In the genomic region with DNA sequence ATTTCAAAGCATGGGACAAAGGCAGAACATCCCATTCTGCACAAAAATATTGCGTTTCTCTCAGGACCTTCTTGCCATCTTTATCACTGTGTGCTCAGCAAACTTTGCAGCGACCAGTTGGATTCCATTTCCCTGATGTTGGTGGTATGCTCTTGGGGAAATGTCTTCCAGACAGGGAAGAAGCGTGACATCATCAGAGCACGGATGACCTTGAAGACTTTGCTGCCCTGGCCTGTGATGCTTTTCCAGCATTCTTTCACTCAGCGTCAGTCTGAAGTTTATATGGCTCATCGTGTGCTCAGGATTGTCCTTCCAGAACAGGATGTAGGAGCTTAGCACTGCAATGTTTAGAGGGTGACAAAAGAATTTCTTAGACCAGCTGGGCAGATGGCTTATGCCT, we compare ENCODE assay signal across 28 cellular contexts.
DNase-seq lines count a peak whose midpoint lies in the region; ATAC-seq, FAIRE-seq and TF ChIP-seq lines count a peak whose summit lies in the region.
"Had no signal": no experiment of that assay in that cellular context is flagged by ENCODE, and none has a peak within 500 bp of the region (broad histone marks: within the 10 kb centered on the region; RNA-seq: fewer than 3 reads in every experiment).

No MANE protein-coding gene starts in this region.

- DNase-seq in AG04450 (ENCODE audit: low read depth, low spot score) (peak; percentile 93), HCEC 1CT (peak; percentile 99), amniotic epithelial cell (ENCODE audit: low read depth) (peak; percentile 93), foreskin fibroblast (peak; percentile 97 to 98), chondrocyte (ENCODE audit: low spot score) (no peak), nephron progenitor cell (no peak), RCC 7860 (ENCODE audit: low spot score) (no peak)
- DNase-seq: activated CD4-positive, alpha-beta T cell treated with anti-CD3 and anti-CD28 coated beads, Interleukin-2, amount 10 ng/mL, durations not matched to agents 24 days and 14 days; activated naive CD4-positive, alpha-beta T cell treated with anti-CD3 and anti-CD28 coated beads for 36 hours; activated T-cell treated with anti-CD3 and anti-CD28 coated beads, Interleukin-2, amount 50 U/mL, for 48 hours; dermis blood vessel endothelial cell; DMS53; heart left ventricle; left colon; NCI-H1092 treated with DMSO at 0.1 percent for 48 hours; NCI-H2029; NCI-H2227 treated with DMSO at 0.1 percent for 48 hours; NCI-H774; psoas muscle; substantia nigra; upper lobe of right lung had no signal

- H3K27ac Mint-ChIP-seq in chondrocyte (ENCODE audit: unreplicated experiment): no peak overlapping the region
- H3K27ac Mint-ChIP-seq in nephron progenitor cell: no peak overlapping the region
- H3K27ac Mint-ChIP-seq: activated CD4-positive, alpha-beta T cell treated with anti-CD3 and anti-CD28 coated beads, Interleukin-2, amount 10 ng/mL, durations not matched to agents 24 days and 14 days; activated naive CD4-positive, alpha-beta T cell treated with anti-CD3 and anti-CD28 coated beads for 36 hours; memory B cell; T-helper 2 cell treated with Interferon-gamma antibody and Interleukin-4, amounts not matched to agents 5 μg/mL and 100 μg/mL, for 36 hours had no signal

- H3K36me3 Mint-ChIP-seq in chondrocyte (ENCODE audit: low read depth): peaks cover 2% of the 10 kb centered on the region
- no peaks in the 10 kb centered on the region for H3K36me3 Mint-ChIP-seq in nephron progenitor cell (ENCODE audit: low read depth)
- H3K36me3 Mint-ChIP-seq: memory B cell had no signal

- H3K27me3 Mint-ChIP-seq in chondrocyte (ENCODE audit: low read depth): no peaks in the 10 kb centered on the region
- H3K27me3 Mint-ChIP-seq in nephron progenitor cell (ENCODE audit: low read depth, poor library complexity): peaks cover 10% of the 10 kb centered on the region

- CTCF ChIA-PET in AG04450 (lab: Charles Lee): no interaction called here

- H3K27me3 ChIP-seq in AG04450 (ENCODE audit: control insufficient read depth, insufficient read depth, low read length): no peaks in the 10 kb centered on the region
- H3K27me3 ChIP-seq: BLaER1, heart left ventricle, upper lobe of right lung had no signal

- ATAC-seq in HG02588 (IDR thresholded peaks at IDR 0.05; ENCODE audit: unreplicated experiment): no peak
- ATAC-seq: GM12878, heart left ventricle, left colon, psoas muscle, upper lobe of right lung had no signal

- TF ChIP-seq CTCF in AG04450 (IDR thresholded peaks at IDR 0.05; ENCODE audit: low read depth, low read length) (no peak), foreskin fibroblast (IDR thresholded peaks at IDR 0.05; ENCODE audit: low read depth, low read length) (no peak), chondrocyte (IDR thresholded peaks at IDR 0.05) (no peak), nephron progenitor cell (IDR thresholded peaks at IDR 0.05) (no peak)

- H3K4me3 ChIP-seq in AG04450 (ENCODE audit: low read depth, low read length): no peak overlapping the region
- no peak overlapping the region for H3K4me3 ChIP-seq in foreskin fibroblast (ENCODE audit: low read depth in 1 of 2, low read length in 2 of 2)
- H3K4me3 ChIP-seq: BLaER1, GM12878, heart left ventricle, psoas muscle, upper lobe of right lung had no signal

- peak overlapping the region; percentile 85 for H3K27ac ChIP-seq in AG04450 (ENCODE audit: low read depth, low read length)
- H3K27ac ChIP-seq: BLaER1, heart left ventricle, psoas muscle, upper lobe of right lung had no signal

- no peaks in the 10 kb centered on the region for H3K9me3 Mint-ChIP-seq in chondrocyte (ENCODE audit: low read depth)
- H3K9me3 Mint-ChIP-seq in nephron progenitor cell: no peaks in the 10 kb centered on the region
- H3K9me3 Mint-ChIP-seq: activated naive CD4-positive, alpha-beta T cell treated with anti-CD3 and anti-CD28 coated beads for 36 hours; memory B cell; T-helper 2 cell treated with Interferon-gamma antibody and Interleukin-4, amounts not matched to agents 5 μg/mL and 100 μg/mL, for 36 hours had no signal

- peaks cover 10% of the 10 kb centered on the region for H3K4me1 Mint-ChIP-seq in chondrocyte (ENCODE audit: low read depth)
- H3K4me1 Mint-ChIP-seq in nephron progenitor cell: peaks cover 24% of the 10 kb centered on the region
- H3K4me1 Mint-ChIP-seq: activated CD4-positive, alpha-beta T cell treated with anti-CD3 and anti-CD28 coated beads, Interleukin-2, amount 10 ng/mL, durations not matched to agents 24 days and 14 days; memory B cell had no signal

- H3K4me3 Mint-ChIP-seq in chondrocyte (ENCODE audit: unreplicated experiment) (no peak overlapping the region), nephron progenitor cell (no peak overlapping the region)
- H3K4me3 Mint-ChIP-seq: activated CD4-positive, alpha-beta T cell treated with anti-CD3 and anti-CD28 coated beads, Interleukin-2, amount 10 ng/mL, durations not matched to agents 24 days and 14 days; activated naive CD4-positive, alpha-beta T cell treated with anti-CD3 and anti-CD28 coated beads for 36 hours; memory B cell; T-helper 2 cell treated with Interferon-gamma antibody and Interleukin-4, amounts not matched to agents 5 μg/mL and 100 μg/mL, for 36 hours had no signal

- no peaks in the 10 kb centered on the region for H3K9me3 ChIP-seq in AG04450 (ENCODE audit: control insufficient read depth, insufficient read depth, low read length)
- H3K9me3 ChIP-seq: BLaER1, psoas muscle, upper lobe of right lung had no signal

- FAIRE-seq in RCC 7860 (lab: Jason Lieb, UNC): no peak
- FAIRE-seq: A204.1, endothelial cell of umbilical vein, GM12878 had no signal

- POLR2A ChIA-PET in AG04450 (lab: Yijun Ruan, JAX): interaction anchor here (0.8 kb wide), 1 partner anchor 131 kb away, joined by 3 read pairs; the partner anchor contains the start of gene F3

Comparison
In these comparisons a context has a peak if more than half of its experiments do, and no peak if none do; other contexts are left out.
1. DNase-seq: peak in AG04450 (single experiment), HCEC 1CT (single experiment), amniotic epithelial cell (single experiment) and foreskin fibroblast (2 of 2); none in chondrocyte (single experiment), nephron progenitor cell (single experiment) and RCC 7860 (single experiment).